8 cellular contexts compared by ENCODE assay signal in genomic region chr15:40325188-40325587, GRCh38. TPM values are rescaled to one million over a fixed set of nuclear protein-coding genes. Genes with fewer than 3 reads are reported as not detected.
DNase-seq lines count a peak whose midpoint lies in the region; ATAC-seq, FAIRE-seq and TF ChIP-seq lines count a peak whose summit lies in the region.

No MANE protein-coding gene starts in this region.

- H3K9me3 Mint-ChIP-seq in progenitor cell of endocrine pancreas (ENCODE audit: low read depth): peaks cover 4% of the 10 kb centered on the region

- peaks cover 67% of the 10 kb centered on the region for H3K27me3 Mint-ChIP-seq in progenitor cell of endocrine pancreas

- H3K9ac ChIP-seq in DND-41 (ENCODE audit: low read depth, low read length) (peak overlapping the region; percentile 61; the same call in 1 of the 2 replicates), endothelial cell of umbilical vein (replicated peaks; ENCODE audit: extremely low read depth, insufficient read depth, low read length) (peak overlapping the region; percentile 67)

- FAIRE-seq in endothelial cell of umbilical vein (lab: Jason Lieb, UNC): peak; percentile 85

- no peak for DNase-seq in DND-41
- no peak for DNase-seq in Panc1 (ENCODE audit: low read depth, low spot score)
- peak; percentile 57 for DNase-seq in endothelial cell of umbilical vein (ENCODE audit: low read depth, low spot score)
- DNase-seq in progenitor cell of endocrine pancreas (ENCODE audit: low spot score, unreplicated experiment): no peak
- DNase-seq in COLO668 (lab: John Stamatoyannopoulos, UW; ENCODE audit: unreplicated experiment): no peak
- no peak for DNase-seq in lower leg skin (ENCODE audit: low spot score in 2 of 2)

- H3K36me3 Mint-ChIP-seq in progenitor cell of endocrine pancreas (ENCODE audit: insufficient read depth): peaks cover 4% of the 10 kb centered on the region

- H3K79me2 ChIP-seq in DND-41 (ENCODE audit: insufficient read depth, low read length) (no peaks in the 10 kb centered on the region), endothelial cell of umbilical vein (ENCODE audit: control insufficient read depth, insufficient read depth, low read length) (peaks cover 11% of the 10 kb centered on the region)

- in situ Hi-C loops in Panc1 (cut with HindIII; ENCODE audit: low pct_unique_long_range_greater_than_20kb, low sequenced_read_pairs): no loop called here

- no peaks in the 10 kb centered on the region for H3K9me1 ChIP-seq in endothelial cell of umbilical vein (replicated peaks; ENCODE audit: control insufficient read depth, extremely low read depth, insufficient read depth, low read length)

- TF ChIP-seq CTCF in DND-41 (IDR thresholded peaks at IDR 0.05; ENCODE audit: borderline replicate concordance, extremely low read depth, low read length, poor library complexity, severe bottlenecking): no peak
- TF ChIP-seq CTCF in Panc1 (IDR thresholded peaks at IDR 0.05): no peak
- TF ChIP-seq CTCF in endothelial cell of umbilical vein (IDR thresholded peaks at IDR 0.05; ENCODE audit: extremely low read depth in 1 of 2, insufficient read depth in 1 of 2, low read depth in 1 of 2, low read length in 2 of 2): no peak
- no peak for TF ChIP-seq CTCF in progenitor cell of endocrine pancreas (IDR thresholded peaks at IDR 0.05; ENCODE audit: unreplicated experiment)
- no peak for TF ChIP-seq CTCF in lower leg skin (IDR thresholded peaks at IDR 0.05)

- POLR2A ChIA-PET in Panc1 (lab: Charles Lee) (no interaction called here), endothelial cell of umbilical vein (lab: Charles Lee) (interaction anchor here (0.7 to 1.2 kb wide), 2 partner anchors 9 to 72 kb away, joined by 3 to 4 read pairs; no protein-coding TSS in a partner anchor)

- peaks cover 5% of the 10 kb centered on the region; the same call in 1 of the 2 replicates for H3K36me3 ChIP-seq in DND-41 (ENCODE audit: insufficient read depth, low read length)
- no peaks in the 10 kb centered on the region for H3K36me3 ChIP-seq in Panc1 (ENCODE audit: control insufficient read depth, insufficient read depth, low read length)
- no peaks in the 10 kb centered on the region for H3K36me3 ChIP-seq in endothelial cell of umbilical vein (ENCODE audit: control insufficient read depth in 2 of 2, extremely low read depth in 1 of 2, insufficient read depth in 2 of 2, low read length in 2 of 2)

- no peak overlapping the region for H3K27ac Mint-ChIP-seq in progenitor cell of endocrine pancreas

- CTCF ChIA-PET in Panc1 (lab: Charles Lee): no interaction called here
- CTCF ChIA-PET in endothelial cell of umbilical vein (lab: Charles Lee): interaction anchor here (1.3 to 5.3 kb wide), 7 partner anchors 9 to 96 kb away, joined by 4 to 81 read pairs (median 15); partner anchors contain the start of gene CCDC9B

- H3K4me2 ChIP-seq in DND-41 (ENCODE audit: insufficient read depth, low read length): peak overlapping the region; percentile 94
- peak overlapping the region; percentile 90 for H3K4me2 ChIP-seq in endothelial cell of umbilical vein (ENCODE audit: insufficient read depth, low read length)

- H3K4me3 ChIP-seq in DND-41 (ENCODE audit: low read depth in 1 of 2, low read length in 2 of 2) (peak overlapping the region in 1 of 2 experiments; percentile 75; a peak in 2 of 4 replicates), Panc1 (ENCODE audit: low read depth in 2 of 2, low read length in 2 of 2) (peak overlapping the region in 1 of 2 experiments; percentile 51; a peak in 2 of 4 replicates), endothelial cell of umbilical vein (replicated peaks in 1 of 3; ENCODE audit: insufficient read depth in 1 of 3, low read depth in 1 of 3, low read length in 3 of 3) (peak overlapping the region; percentile 57 to 79 (median 67)), lower leg skin (ENCODE audit: low read depth, poor library complexity, severe bottlenecking) (no peak overlapping the region)

- ATAC-seq in DND-41 (ENCODE audit: insufficient read depth, low read depth) (no peak), Panc1 (no peak), HG02571 (IDR thresholded peaks at IDR 0.05; ENCODE audit: unreplicated experiment) (no peak), HG03469 (IDR thresholded peaks at IDR 0.05; ENCODE audit: unreplicated experiment) (no peak)

- TSS peak; percentile 83 for BruUV-seq in Panc1 (replicated peaks; lab: Mats Ljungman, UMichigan)
- BruUV-seq in endothelial cell of umbilical vein (replicated peaks; lab: Mats Ljungman, UMichigan): TSS peak; percentile 48

- no peaks in the 10 kb centered on the region for H3K9me3 ChIP-seq in DND-41 (ENCODE audit: insufficient read depth, low read length, severe bottlenecking)
- no peaks in the 10 kb centered on the region for H3K9me3 ChIP-seq in Panc1 (ENCODE audit: control insufficient read depth, insufficient read depth, low read depth, low read length)
- no peaks in the 10 kb centered on the region for H3K9me3 ChIP-seq in endothelial cell of umbilical vein (replicated peaks; ENCODE audit: control insufficient read depth, insufficient read depth, low read length)

- dilution Hi-C loops in endothelial cell of umbilical vein (cut with MboI; ENCODE audit: extremely low pct_ligation_motif_present, low sequenced_read_pairs): no loop called here

- no peak for TF ChIP-seq POLR2A in endothelial cell of umbilical vein (IDR thresholded peaks at IDR 0.05; ENCODE audit: low read depth, low read length)
- no peak for TF ChIP-seq POLR2A in lower leg skin (IDR thresholded peaks at IDR 0.05)

- H3K27ac ChIP-seq in DND-41 (ENCODE audit: low read length) (no peak overlapping the region), Panc1 (ENCODE audit: low read length) (no peak overlapping the region), endothelial cell of umbilical vein (ENCODE audit: insufficient read depth, low read depth, low read length) (peak overlapping the region; percentile 8)

- H3K4me3 Mint-ChIP-seq in progenitor cell of endocrine pancreas (ENCODE audit: low read depth): peak overlapping the region; percentile 68

- H4K20me1 ChIP-seq in DND-41 (ENCODE audit: insufficient read depth, low read length): no peaks in the 10 kb centered on the region
- H4K20me1 ChIP-seq in endothelial cell of umbilical vein (replicated peaks; ENCODE audit: control insufficient read depth, extremely low read depth, insufficient read depth, low read length): no peaks in the 10 kb centered on the region

- H2AFZ ChIP-seq in DND-41 (ENCODE audit: low read depth, low read length) (no peak overlapping the region), endothelial cell of umbilical vein (ENCODE audit: low read depth, low read length) (no peak overlapping the region)

- H3K4me1 ChIP-seq in DND-41 (ENCODE audit: insufficient read depth, low read length) (peaks cover 31% of the 10 kb centered on the region), Panc1 (ENCODE audit: control insufficient read depth, insufficient read depth, low read length) (peaks cover 25% of the 10 kb centered on the region), endothelial cell of umbilical vein (ENCODE audit: control insufficient read depth, extremely low read depth, insufficient read depth, low read length) (peaks cover 57% of the 10 kb centered on the region)

- WGBS in lower leg skin, 2 donors: 69 to 76% methylated on average over 2 of the region's 2 CpGs

- intact Hi-C loops in Panc1 (cut with micrococcal nuclease; ENCODE audit: unreplicated experiment): no loop called here
- intact Hi-C loops in endothelial cell of umbilical vein (cut with micrococcal nuclease): no loop called here
- intact Hi-C loops in lower leg skin (cut with DNase I; ENCODE audit: low total_unique reads): no loop called here

- H3K4me1 Mint-ChIP-seq in progenitor cell of endocrine pancreas (ENCODE audit: low read depth): no peaks in the 10 kb centered on the region

- H3K27me3 ChIP-seq in DND-41 (ENCODE audit: insufficient read depth, low read length, poor library complexity) (no peaks in the 10 kb centered on the region), Panc1 (ENCODE audit: control insufficient read depth, insufficient read depth, low read length) (no peaks in the 10 kb centered on the region), endothelial cell of umbilical vein (ENCODE audit: control insufficient read depth in 2 of 2, insufficient read depth in 2 of 2, low read length in 2 of 2) (no peaks in the 10 kb centered on the region)

RNA-seq across cellular contexts. Expression of gene INAFM2, which starts 1.7 kb away (rescaled TPM):
- total RNA-seq in Panc1 (2021; ENCODE audit: unreplicated experiment) (10.4 TPM), endothelial cell of umbilical vein (23.6 and 24.1 TPM in 2 replicates), progenitor cell of endocrine pancreas (12.9 and 14.9 TPM in 2 replicates), lower leg skin (10 to 100 TPM in 2 of 4 donors, 1 to 10 TPM in 2; 6.8 to 13.8 (median 10.0) TPM)
- 6.7 TPM for polyA plus RNA-seq in Panc1 (2012; ENCODE audit: insufficient read length)
- polyA plus RNA-seq in endothelial cell of umbilical vein: 9.4 and 10.4 TPM in 2 replicates
- 11.7 and 14.2 TPM in 2 replicates for polyA plus RNA-seq in endothelial cell of umbilical vein (2011; cell fraction: cytosol; rRNA removed)
- 11.1 and 12.5 TPM in 2 replicates for polyA plus RNA-seq in endothelial cell of umbilical vein (2011; cell fraction: nucleus; rRNA removed)
- 11.4 and 13.4 TPM in 2 replicates for polyA plus RNA-seq in endothelial cell of umbilical vein (2012)
- 10.0 and 13.4 TPM in 2 replicates for polyA minus RNA-seq in endothelial cell of umbilical vein
- polyA minus RNA-seq in endothelial cell of umbilical vein (2011; cell fraction: cytosol; rRNA and poly(A)+ RNA removed): 3.3 TPM
- polyA minus RNA-seq in endothelial cell of umbilical vein (2011; cell fraction: nucleus; rRNA and poly(A)+ RNA removed): 5.5 and 6.1 TPM in 2 replicates

RNA-seq across cellular contexts. Expression of gene CCDC9B, which starts 15.6 kb away (rescaled TPM):
- total RNA-seq in Panc1 (2021; ENCODE audit: unreplicated experiment): 55.9 TPM
- 29.9 TPM for polyA plus RNA-seq in Panc1 (2012; ENCODE audit: insufficient read length)
- total RNA-seq in endothelial cell of umbilical vein: 46.0 and 47.3 TPM in 2 replicates
- 4.8 and 7.6 TPM in 2 replicates for polyA plus RNA-seq in endothelial cell of umbilical vein
- polyA plus RNA-seq in endothelial cell of umbilical vein (2011; cell fraction: cytosol; rRNA removed): 6.1 and 7.0 TPM in 2 replicates
- polyA plus RNA-seq in endothelial cell of umbilical vein (2011; cell fraction: nucleus; rRNA removed): 65.5 and 69.4 TPM in 2 replicates
- polyA plus RNA-seq in endothelial cell of umbilical vein (2012): 32.0 and 33.5 TPM in 2 replicates
- 24.9 and 26.7 TPM in 2 replicates for polyA minus RNA-seq in endothelial cell of umbilical vein
- polyA minus RNA-seq in endothelial cell of umbilical vein (2011; cell fraction: cytosol; rRNA and poly(A)+ RNA removed): 1.3 TPM
- 28.5 and 32.2 TPM in 2 replicates for polyA minus RNA-seq in endothelial cell of umbilical vein (2011; cell fraction: nucleus; rRNA and poly(A)+ RNA removed)
- total RNA-seq in progenitor cell of endocrine pancreas: 0.07 and 0.11 TPM in 2 replicates
- 10 to 100 TPM; 17.4 to 28.6 (median 24.7) TPM for total RNA-seq in lower leg skin

RNA-seq across cellular contexts. Expression of gene PLCB2, which starts 17.5 kb away (rescaled TPM):
- total RNA-seq in Panc1 (2021; ENCODE audit: unreplicated experiment) (1.7 TPM), endothelial cell of umbilical vein (1.5 and 4.3 TPM in 2 replicates), progenitor cell of endocrine pancreas (2.5 and 2.8 TPM in 2 replicates), lower leg skin (1 to 10 TPM in 3 of 4 donors, under 1 TPM in 1; 0.88 to 4.2 (median 2.3) TPM)
- polyA plus RNA-seq in Panc1 (2012; ENCODE audit: insufficient read length): 0.90 TPM
- 1.6 and 1.9 TPM in 2 replicates for polyA plus RNA-seq in endothelial cell of umbilical vein
- polyA plus RNA-seq in endothelial cell of umbilical vein (2011; cell fraction: cytosol; rRNA removed): 1.2 TPM in 2 replicates
- 6.7 and 10.9 TPM in 2 replicates for polyA plus RNA-seq in endothelial cell of umbilical vein (2011; cell fraction: nucleus; rRNA removed)
- polyA plus RNA-seq in endothelial cell of umbilical vein (2012): 1.8 and 3.1 TPM in 2 replicates
- polyA minus RNA-seq in endothelial cell of umbilical vein: 1.2 and 1.6 TPM in 2 replicates
- 4.4 TPM for polyA minus RNA-seq in endothelial cell of umbilical vein (2011; cell fraction: cytosol; rRNA and poly(A)+ RNA removed)
- 2.0 and 2.4 TPM in 2 replicates for polyA minus RNA-seq in endothelial cell of umbilical vein (2011; cell fraction: nucleus; rRNA and poly(A)+ RNA removed)

RNA-seq across cellular contexts. Expression of gene PHGR1, which starts 25.6 kb away (rescaled TPM):
- total RNA-seq in Panc1 (2021; ENCODE audit: unreplicated experiment): not detected
- polyA plus RNA-seq in Panc1 (2012; ENCODE audit: insufficient read length): not detected
- total RNA-seq in endothelial cell of umbilical vein: not detected in 2 replicates
- polyA plus RNA-seq in endothelial cell of umbilical vein: not detected in 2 replicates
- not detected in 2 replicates for polyA plus RNA-seq in endothelial cell of umbilical vein (2011; cell fraction: cytosol; rRNA removed)
- not detected in 2 replicates for polyA plus RNA-seq in endothelial cell of umbilical vein (2011; cell fraction: nucleus; rRNA removed)
- polyA plus RNA-seq in endothelial cell of umbilical vein (2012): not detected in 2 replicates
- polyA minus RNA-seq in endothelial cell of umbilical vein: not detected in 2 replicates
- not detected for polyA minus RNA-seq in endothelial cell of umbilical vein (2011; cell fraction: cytosol; rRNA and poly(A)+ RNA removed)
- not detected in 2 replicates for polyA minus RNA-seq in endothelial cell of umbilical vein (2011; cell fraction: nucleus; rRNA and poly(A)+ RNA removed)
- total RNA-seq in progenitor cell of endocrine pancreas: 0.79 TPM in 1 of 2 replicates, not detected in the other
- 1 to 10 TPM in 1 of 4 donors, not detected in 3; 3.1 TPM for total RNA-seq in lower leg skin

RNA-seq across cellular contexts. Expression of gene DISP2, which starts 32.8 kb away (rescaled TPM):
- total RNA-seq in Panc1 (2021; ENCODE audit: unreplicated experiment): 10.0 TPM
- polyA plus RNA-seq in Panc1 (2012; ENCODE audit: insufficient read length): 3.9 TPM
- total RNA-seq in endothelial cell of umbilical vein: 0.65 and 1.2 TPM in 2 replicates
- 0.10 and 0.24 TPM in 2 replicates for polyA plus RNA-seq in endothelial cell of umbilical vein
- polyA plus RNA-seq in endothelial cell of umbilical vein (2011; cell fraction: cytosol; rRNA removed): 0.05 and 0.13 TPM in 2 replicates
- polyA plus RNA-seq in endothelial cell of umbilical vein (2011; cell fraction: nucleus; rRNA removed): 0.05 and 0.10 TPM in 2 replicates
- polyA plus RNA-seq in endothelial cell of umbilical vein (2012): 0.13 and 0.65 TPM in 2 replicates
- 0.06 and 0.73 TPM in 2 replicates for polyA minus RNA-seq in endothelial cell of umbilical vein
- polyA minus RNA-seq in endothelial cell of umbilical vein (2011; cell fraction: cytosol; rRNA and poly(A)+ RNA removed): 0.10 TPM
- polyA minus RNA-seq in endothelial cell of umbilical vein (2011; cell fraction: nucleus; rRNA and poly(A)+ RNA removed): 0.05 TPM in 2 replicates
- total RNA-seq in progenitor cell of endocrine pancreas: 1.0 and 3.2 TPM in 2 replicates
- total RNA-seq in lower leg skin: under 1 TPM in 3 of 4 donors, not detected in 1; 0.05 to 0.08 (median 0.06) TPM

Comparison
In these comparisons a context has a peak if more than half of its experiments do, and no peak if none do; other contexts are left out.
1. RNA of gene CCDC9B, which starts 15.6 kb away (total RNA-seq): 55.9 TPM in Panc1 (single experiment), 46.0 to 47.3 TPM in endothelial cell of umbilical vein and 17.4 to 28.6 TPM in lower leg skin; 0.07 to 0.11 TPM in progenitor cell of endocrine pancreas; every median in the first group is over 10 times any median in the second.